24 cellular contexts compared by ENCODE assay signal in genomic region chr15:99347609-99348008, GRCh38.
"Had no signal": no experiment of that assay in that cellular context is flagged by ENCODE, and none has a peak within 500 bp of the region (broad histone marks: within the 10 kb centered on the region; RNA-seq: fewer than 3 reads in every experiment).

No MANE protein-coding gene starts in this region.

- H3K4me1 Mint-ChIP-seq: activated T-helper 17 cell treated with anti-CD3 and anti-CD28 coated beads, Interleukin-2, amount 50 U/mL, for 72 hours; endodermal cell; immature natural killer cell; neural progenitor cell had no signal

- H3K27ac Mint-ChIP-seq: activated CD4-positive, alpha-beta memory T cell treated with anti-CD3 and anti-CD28 coated beads for 36 hours; activated CD4-positive, alpha-beta T cell treated with anti-CD3 and anti-CD28 coated beads for 36 hours; activated naive CD8-positive, alpha-beta T cell treated with anti-CD3 and anti-CD28 coated beads for 36 hours; activated T-helper 17 cell treated with anti-CD3 and anti-CD28 coated beads, Interleukin-2, amount 50 U/mL, for 72 hours; endodermal cell; immature natural killer cell; naive thymus-derived CD4-positive, alpha-beta T cell; neural progenitor cell; T-helper 2 cell treated with Interferon-gamma antibody and Interleukin-4, amounts not matched to agents 5 μg/mL and 100 μg/mL, for 36 hours; WTC11 had no signal

- FAIRE-seq: TTC549 had no signal

- H3K4me3 ChIP-seq: body of pancreas, dorsolateral prefrontal cortex, neural progenitor cell, prostate gland, right atrium auricular region, tibial artery had no signal

- DNase-seq: activated CD4-positive, alpha-beta memory T cell treated with anti-CD3 and anti-CD28 coated beads for 36 hours; activated CD4-positive, alpha-beta T cell treated with anti-CD3 and anti-CD28 coated beads for 36 hours; activated naive CD4-positive, alpha-beta T cell; activated naive CD8-positive, alpha-beta T cell treated with anti-CD3 and anti-CD28 coated beads for 36 hours; amygdala; body of pancreas; caudate nucleus; dorsolateral prefrontal cortex; endodermal cell; immature natural killer cell; kidney glomerular epithelial cell; left ventricle myocardium superior; naive thymus-derived CD4-positive, alpha-beta T cell; stimulated activated CD4-positive, alpha-beta T cell treated with anti-CD3 and anti-CD28 coated beads, Interleukin-2, amount 100 ng/mL, for 24 hours; stimulated activated naive CD8-positive, alpha-beta T cell treated with anti-CD3 and anti-CD28 coated beads, Interleukin-15, Interleukin-2, amounts not matched to agents 100 U/mL and 50 U/mL, for 24 hours; substantia nigra; tibial artery had no signal

- H3K9me3 ChIP-seq: body of pancreas, prostate gland, right atrium auricular region, tibial artery had no signal

- ATAC-seq: activated CD4-positive, alpha-beta T cell treated with anti-CD3 and anti-CD28 coated beads for 36 hours; activated T-helper 17 cell treated with anti-CD3 and anti-CD28 coated beads, Interleukin-2, amount 50 U/mL, for 72 hours; body of pancreas; left ventricle myocardium superior; naive thymus-derived CD4-positive, alpha-beta T cell; stimulated activated naive CD8-positive, alpha-beta T cell treated with anti-CD3 and anti-CD28 coated beads, Interleukin-15, Interleukin-2, amounts not matched to agents 100 U/mL and 50 U/mL, for 24 hours; WTC11 had no signal

- H3K27me3 Mint-ChIP-seq: activated CD4-positive, alpha-beta memory T cell treated with anti-CD3 and anti-CD28 coated beads for 36 hours; activated CD4-positive, alpha-beta T cell treated with anti-CD3 and anti-CD28 coated beads for 36 hours; activated naive CD8-positive, alpha-beta T cell treated with anti-CD3 and anti-CD28 coated beads for 36 hours; activated T-helper 17 cell treated with anti-CD3 and anti-CD28 coated beads, Interleukin-2, amount 50 U/mL, for 72 hours; naive thymus-derived CD4-positive, alpha-beta T cell had no signal

- H3K36me3 ChIP-seq: neural progenitor cell, prostate gland, right atrium auricular region had no signal

- H3K27ac ChIP-seq: body of pancreas, dorsolateral prefrontal cortex, neural progenitor cell, prostate gland, right atrium auricular region, tibial artery had no signal

- H3K9me3 Mint-ChIP-seq: activated CD4-positive, alpha-beta memory T cell treated with anti-CD3 and anti-CD28 coated beads for 36 hours; activated naive CD8-positive, alpha-beta T cell treated with anti-CD3 and anti-CD28 coated beads for 36 hours; activated T-helper 17 cell treated with anti-CD3 and anti-CD28 coated beads, Interleukin-2, amount 50 U/mL, for 72 hours; immature natural killer cell; naive thymus-derived CD4-positive, alpha-beta T cell had no signal

- H3K4me3 Mint-ChIP-seq: activated CD4-positive, alpha-beta memory T cell treated with anti-CD3 and anti-CD28 coated beads for 36 hours; activated CD4-positive, alpha-beta T cell treated with anti-CD3 and anti-CD28 coated beads for 36 hours; activated naive CD8-positive, alpha-beta T cell treated with anti-CD3 and anti-CD28 coated beads for 36 hours; activated T-helper 17 cell treated with anti-CD3 and anti-CD28 coated beads, Interleukin-2, amount 50 U/mL, for 72 hours; endodermal cell; immature natural killer cell; naive thymus-derived CD4-positive, alpha-beta T cell; neural progenitor cell; T-helper 2 cell treated with Interferon-gamma antibody and Interleukin-4, amounts not matched to agents 5 μg/mL and 100 μg/mL, for 36 hours; WTC11 had no signal

- H3K27me3 ChIP-seq: body of pancreas, dorsolateral prefrontal cortex, neural progenitor cell, right atrium auricular region, tibial artery had no signal
